ENCODE assay signal across 9 cellular contexts in the genomic region with DNA sequence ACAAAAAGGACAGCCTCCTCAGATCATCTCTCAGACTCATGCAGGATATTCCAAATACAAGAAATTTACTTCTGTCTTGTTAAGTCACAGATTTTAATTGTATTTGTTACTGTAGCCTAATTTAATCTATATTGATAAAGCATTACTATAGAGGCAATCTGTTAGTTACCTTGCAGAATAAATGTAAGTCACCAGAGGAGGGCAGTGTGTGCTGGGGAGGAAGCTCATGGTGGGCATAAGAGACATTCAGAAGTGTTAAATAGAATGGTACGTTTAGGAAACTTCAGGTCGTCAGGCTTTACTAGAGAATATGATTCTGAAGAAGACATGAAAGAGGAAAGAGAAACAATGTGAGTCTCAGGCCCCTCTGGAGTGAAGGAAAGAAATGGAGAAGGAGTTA. TPM values are rescaled to one million over a fixed set of nuclear protein-coding genes. Genes with fewer than 3 reads are reported as not detected.
DNase-seq lines count a peak whose midpoint lies in the region; ATAC-seq and TF ChIP-seq lines count a peak whose summit lies in the region.
"Had no signal": no experiment of that assay in that cellular context is flagged by ENCODE, and none has a peak within 500 bp of the region (broad histone marks: within the 10 kb centered on the region; RNA-seq: fewer than 3 reads in every experiment).

No MANE protein-coding gene starts in this region.

- H3K27ac Mint-ChIP-seq in activated CD4-positive, alpha-beta T cell treated with anti-CD3 and anti-CD28 coated beads, Interleukin-2, amount 10 ng/mL, durations not matched to agents 7 days and 5 days = no peak overlapping the region

- no peaks in the 10 kb centered on the region for H3K27me3 ChIP-seq in lower lobe of right lung (ENCODE audit: low read depth)

- in situ Hi-C loops in astrocyte of the spinal cord (cut with HindIII; ENCODE audit: low sequenced_read_pairs) = no loop called here

- H3K36me3 Mint-ChIP-seq in activated CD4-positive, alpha-beta T cell treated with anti-CD3 and anti-CD28 coated beads, Interleukin-2, amount 10 ng/mL, durations not matched to agents 7 days and 5 days (ENCODE audit: low read depth) = no peaks in the 10 kb centered on the region

- H3K4me1 Mint-ChIP-seq in activated CD4-positive, alpha-beta T cell treated with anti-CD3 and anti-CD28 coated beads, Interleukin-2, amount 10 ng/mL, durations not matched to agents 7 days and 5 days = no peaks in the 10 kb centered on the region

- intact Hi-C loops in lower lobe of right lung (cut with DNase I) = no loop called here

- ATAC-seq in lower lobe of right lung (no peak), omental fat pad (ENCODE audit: low FRiP score) (no peak), GM19467 (IDR thresholded peaks at IDR 0.05; ENCODE audit: unreplicated experiment) (no peak), HG03521 (IDR thresholded peaks at IDR 0.05; ENCODE audit: unreplicated experiment) (no peak)

- no peak overlapping the region for H3K4me3 Mint-ChIP-seq in activated CD4-positive, alpha-beta T cell treated with anti-CD3 and anti-CD28 coated beads, Interleukin-2, amount 10 ng/mL, durations not matched to agents 7 days and 5 days

- H3K36me3 ChIP-seq in lower lobe of right lung = no peaks in the 10 kb centered on the region

- no peaks in the 10 kb centered on the region for H3K4me1 ChIP-seq in lower lobe of right lung

- no peaks in the 10 kb centered on the region for H3K9me3 ChIP-seq in lower lobe of right lung

- DNase-seq in EL (peak; percentile 16), HFF-Myc (ENCODE audit: extremely low read depth, low read depth) (peak; percentile 4), astrocyte of the spinal cord (ENCODE audit: low read depth, low spot score) (peak; percentile 18), lower lobe of right lung (no peak), omental fat pad (ENCODE audit: low spot score) (no peak)
- no peak for DNase-seq in activated CD4-positive, alpha-beta T cell treated with anti-CD3 and anti-CD28 coated beads, Interleukin-2, amount 10 ng/mL, durations not matched to agents 7 days and 5 days
- DNase-seq: kidney had no signal

- peaks cover 2% of the 10 kb centered on the region for H3K27me3 Mint-ChIP-seq in activated CD4-positive, alpha-beta T cell treated with anti-CD3 and anti-CD28 coated beads, Interleukin-2, amount 10 ng/mL, durations not matched to agents 7 days and 5 days

- no peaks in the 10 kb centered on the region for H3K9me3 Mint-ChIP-seq in activated CD4-positive, alpha-beta T cell treated with anti-CD3 and anti-CD28 coated beads, Interleukin-2, amount 10 ng/mL, durations not matched to agents 7 days and 5 days

- no peak overlapping the region for H3K27ac ChIP-seq in lower lobe of right lung

- peak; percentile 31 for TF ChIP-seq CTCF in HFF-Myc (IDR thresholded peaks at IDR 0.05; ENCODE audit: low read depth, low read length, missing control alignments)
- peak; percentile 33 for TF ChIP-seq CTCF in astrocyte of the spinal cord (IDR thresholded peaks at IDR 0.05; ENCODE audit: low read depth, low read length)
- TF ChIP-seq CTCF in lower lobe of right lung (IDR thresholded peaks at IDR 0.05) = peak; percentile 24
- TF ChIP-seq CTCF in omental fat pad (IDR thresholded peaks at IDR 0.05) = no peak

- CTCF ChIA-PET in activated CD4-positive, alpha-beta T cell treated with anti-CD3 and anti-CD28 coated beads, Interleukin-2, amount 10 ng/mL, durations not matched to agents 7 days and 5 days (lab: Charles Lee) = no interaction called here

- POLR2A ChIA-PET in activated CD4-positive, alpha-beta T cell treated with anti-CD3 and anti-CD28 coated beads, Interleukin-2, amount 10 ng/mL, durations not matched to agents 7 days and 5 days (lab: Charles Lee) = no interaction called here

- H3K4me3 ChIP-seq in HFF-Myc (replicated peaks; ENCODE audit: low read depth, low read length) = no peak overlapping the region
- H3K4me3 ChIP-seq in astrocyte of the spinal cord (ENCODE audit: low read depth, low read length) = no peak overlapping the region
- no peak overlapping the region for H3K4me3 ChIP-seq in lower lobe of right lung

RNA-seq across cellular contexts. Expression of gene INPP4B, which starts 37.3 kb away (rescaled TPM):
- 12.1 TPM for total RNA-seq in lower lobe of right lung
- 10 to 100 TPM in 3 of 4 donors, 1 to 10 TPM in 1; 6.6 to 54.2 (median 14.2) TPM for total RNA-seq in omental fat pad
- total RNA-seq in activated CD4-positive, alpha-beta T cell treated with anti-CD3 and anti-CD28 coated beads, Interleukin-2, amount 10 ng/mL, durations not matched to agents 7 days and 5 days = 10 to 100 TPM; 71.6 to 79.2 TPM

Comparison
In these comparisons a context has a peak if more than half of its experiments do, and no peak if none do; other contexts are left out.
1. DNase-seq: peak in EL (single experiment), HFF-Myc (single experiment) and astrocyte of the spinal cord (single experiment); none in lower lobe of right lung (single experiment), omental fat pad (single experiment) and activated CD4-positive, alpha-beta T cell treated with anti-CD3 and anti-CD28 coated beads, Interleukin-2, amount 10 ng/mL, durations not matched to agents 7 days and 5 days (single experiment).
2. CTCF ChIP-seq: peak in HFF-Myc (single experiment), astrocyte of the spinal cord (single experiment) and lower lobe of right lung (single experiment); none in omental fat pad (0 of 3).